Comparison of ENCODE assay signal across 8 cellular contexts in genomic region chr2:101386599-101387150, GRCh38. TPM values are rescaled to one million over a fixed set of nuclear protein-coding genes. Genes with fewer than 3 reads are reported as not detected.
DNase-seq lines count a peak whose midpoint lies in the region; ATAC-seq and TF ChIP-seq lines count a peak whose summit lies in the region.

No MANE protein-coding gene starts in this region.

- peak overlapping the region; percentile 45 for H3K9ac ChIP-seq in skeletal muscle satellite cell (ENCODE audit: low read depth, low read length)

- no peak for DNase-seq in HFFc6
- DNase-seq in activated naive CD8-positive, alpha-beta T cell treated with anti-CD3 and anti-CD28 coated beads, Interleukin-2, amount 10 ng/mL, durations not matched to agents 7 days and 5 days = no peak
- DNase-seq in GM13976 (ENCODE audit: low spot score) = no peak
- no peak for DNase-seq in activated CD4-positive, alpha-beta T cell treated with anti-CD3 and anti-CD28 coated beads, Interleukin-2, amount 50 U/mL, for 48 hours
- no peak for DNase-seq in SIG-M5 treated with dmso at 0.1 percent for 504 hours (lab: John Stamatoyannopoulos, UW; ENCODE audit: unreplicated experiment)

- H3K9me3 Mint-ChIP-seq in HFFc6 = no peaks in the 10 kb centered on the region
- H3K9me3 Mint-ChIP-seq in activated naive CD8-positive, alpha-beta T cell treated with anti-CD3 and anti-CD28 coated beads, Interleukin-2, amount 10 ng/mL, durations not matched to agents 7 days and 5 days = no peaks in the 10 kb centered on the region

- in situ Hi-C loops in GM13976 (cut with MboI; ENCODE audit: low sequenced_read_pairs, unreplicated experiment) = no loop called here

- peak overlapping the region; percentile 37; the same call in 1 of the 2 replicates for H3K4me3 Mint-ChIP-seq in HFFc6
- peak overlapping the region; percentile 55 for H3K4me3 Mint-ChIP-seq in activated naive CD8-positive, alpha-beta T cell treated with anti-CD3 and anti-CD28 coated beads, Interleukin-2, amount 10 ng/mL, durations not matched to agents 7 days and 5 days

- no peaks in the 10 kb centered on the region for H3K36me3 ChIP-seq in skeletal muscle satellite cell (ENCODE audit: insufficient read depth, low read length)

- peak overlapping the region; percentile 58 for H3K4me3 ChIP-seq in iPS-11a (ENCODE audit: low read depth, low read length)
- peak overlapping the region; percentile 77 for H3K4me3 ChIP-seq in skeletal muscle satellite cell (ENCODE audit: low read length)

- no peak overlapping the region for H3K27ac Mint-ChIP-seq in HFFc6
- no peak overlapping the region for H3K27ac Mint-ChIP-seq in activated naive CD8-positive, alpha-beta T cell treated with anti-CD3 and anti-CD28 coated beads, Interleukin-2, amount 10 ng/mL, durations not matched to agents 7 days and 5 days

- peaks cover 24% of the 10 kb centered on the region for H3K4me1 ChIP-seq in skeletal muscle satellite cell (ENCODE audit: control insufficient read depth, insufficient read depth, low read length)

- H3K27me3 Mint-ChIP-seq in HFFc6 (ENCODE audit: insufficient read depth) = peaks cover 22% of the 10 kb centered on the region
- H3K27me3 Mint-ChIP-seq in activated naive CD8-positive, alpha-beta T cell treated with anti-CD3 and anti-CD28 coated beads, Interleukin-2, amount 10 ng/mL, durations not matched to agents 7 days and 5 days = peaks cover 64% of the 10 kb centered on the region

- POLR2A ChIA-PET in activated naive CD8-positive, alpha-beta T cell treated with anti-CD3 and anti-CD28 coated beads, Interleukin-2, amount 10 ng/mL, durations not matched to agents 7 days and 5 days (lab: Charles Lee) = interaction anchor here (1.0 to 2.2 kb wide), 2 partner anchors 78 to 134 kb away, joined by 5 to 10 read pairs; partner anchors contain the start of genes CNOT11 and RNF149

- peak overlapping the region; percentile 93 for H3K4me2 ChIP-seq in skeletal muscle satellite cell (ENCODE audit: low read length)

- no peak for TF ChIP-seq CTCF in HFFc6 (IDR thresholded peaks at IDR 0.05)
- no peak for TF ChIP-seq CTCF in GM13976 (IDR thresholded peaks at IDR 0.05; ENCODE audit: borderline replicate concordance, control extremely low read depth, extremely low read depth, insufficient read depth, missing control alignments)

- H3K27me3 ChIP-seq in skeletal muscle satellite cell (ENCODE audit: control insufficient read depth, insufficient read depth, low read length) = peaks cover 31% of the 10 kb centered on the region

- H3K36me3 Mint-ChIP-seq in HFFc6 (ENCODE audit: low read depth) = no peaks in the 10 kb centered on the region
- no peaks in the 10 kb centered on the region for H3K36me3 Mint-ChIP-seq in activated naive CD8-positive, alpha-beta T cell treated with anti-CD3 and anti-CD28 coated beads, Interleukin-2, amount 10 ng/mL, durations not matched to agents 7 days and 5 days

- peaks cover 17% of the 10 kb centered on the region for H3K4me1 Mint-ChIP-seq in HFFc6 (ENCODE audit: low read depth)
- H3K4me1 Mint-ChIP-seq in activated naive CD8-positive, alpha-beta T cell treated with anti-CD3 and anti-CD28 coated beads, Interleukin-2, amount 10 ng/mL, durations not matched to agents 7 days and 5 days = peaks cover 7% of the 10 kb centered on the region

- H3K9me3 ChIP-seq in skeletal muscle satellite cell (replicated peaks; ENCODE audit: low read length) = no peaks in the 10 kb centered on the region

- ATAC-seq in activated naive CD8-positive, alpha-beta T cell treated with anti-CD3 and anti-CD28 coated beads, Interleukin-2, amount 10 ng/mL, durations not matched to agents 7 days and 5 days (ENCODE audit: low read depth) = no peak
- no peak for ATAC-seq in HG03025 (IDR thresholded peaks at IDR 0.05; ENCODE audit: low FRiP score, unreplicated experiment)

RNA-seq across cellular contexts. Expression of gene CREG2, which starts 0.6 kb away (rescaled TPM):
- total RNA-seq in HFFc6 (2021; fragmentation: NEBNext Ultra II Directional; extraction: Animal tissue kit (Norgen Biotek cat#: 25700)) = not detected
- not detected for total RNA-seq in activated naive CD8-positive, alpha-beta T cell treated with anti-CD3 and anti-CD28 coated beads, Interleukin-2, amount 10 ng/mL, durations not matched to agents 7 days and 5 days
- 0.44 and 1.3 TPM in 2 replicates for total RNA-seq in skeletal muscle satellite cell (2012; rRNA removed)
